In genomic region chr1:233614743-233615521, GRCh38 we compare ENCODE assay signal across 1 cellular context.
TF ChIP-seq lines count a peak whose summit lies in the region.

No MANE protein-coding gene starts in this region.

TF ChIP-seq in K562, 482 proteins besides CTCF, POLR2A, EP300 and RAD21 (continued from another document and continues in another):
- TF ChIP-seq E2F6 (IDR thresholded peaks at IDR 0.05; ENCODE audit: borderline replicate concordance in 1 of 2, extremely low read depth in 1 of 2, insufficient read depth in 1 of 2, insufficient read length in 1 of 2, low read depth in 1 of 2, low read length in 1 of 2, poor library complexity in 1 of 2, severe bottlenecking in 1 of 2): peak in 1 of 2 experiments; percentile 17
- peak; percentile 59 for TF ChIP-seq RBFOX2 (IDR thresholded peaks at IDR 0.05; ENCODE audit: low read depth, low read length)
- TF ChIP-seq RBM15 (IDR thresholded peaks at IDR 0.05; ENCODE audit: insufficient read depth, low read length): no peak
- TF ChIP-seq, protein P1, sequence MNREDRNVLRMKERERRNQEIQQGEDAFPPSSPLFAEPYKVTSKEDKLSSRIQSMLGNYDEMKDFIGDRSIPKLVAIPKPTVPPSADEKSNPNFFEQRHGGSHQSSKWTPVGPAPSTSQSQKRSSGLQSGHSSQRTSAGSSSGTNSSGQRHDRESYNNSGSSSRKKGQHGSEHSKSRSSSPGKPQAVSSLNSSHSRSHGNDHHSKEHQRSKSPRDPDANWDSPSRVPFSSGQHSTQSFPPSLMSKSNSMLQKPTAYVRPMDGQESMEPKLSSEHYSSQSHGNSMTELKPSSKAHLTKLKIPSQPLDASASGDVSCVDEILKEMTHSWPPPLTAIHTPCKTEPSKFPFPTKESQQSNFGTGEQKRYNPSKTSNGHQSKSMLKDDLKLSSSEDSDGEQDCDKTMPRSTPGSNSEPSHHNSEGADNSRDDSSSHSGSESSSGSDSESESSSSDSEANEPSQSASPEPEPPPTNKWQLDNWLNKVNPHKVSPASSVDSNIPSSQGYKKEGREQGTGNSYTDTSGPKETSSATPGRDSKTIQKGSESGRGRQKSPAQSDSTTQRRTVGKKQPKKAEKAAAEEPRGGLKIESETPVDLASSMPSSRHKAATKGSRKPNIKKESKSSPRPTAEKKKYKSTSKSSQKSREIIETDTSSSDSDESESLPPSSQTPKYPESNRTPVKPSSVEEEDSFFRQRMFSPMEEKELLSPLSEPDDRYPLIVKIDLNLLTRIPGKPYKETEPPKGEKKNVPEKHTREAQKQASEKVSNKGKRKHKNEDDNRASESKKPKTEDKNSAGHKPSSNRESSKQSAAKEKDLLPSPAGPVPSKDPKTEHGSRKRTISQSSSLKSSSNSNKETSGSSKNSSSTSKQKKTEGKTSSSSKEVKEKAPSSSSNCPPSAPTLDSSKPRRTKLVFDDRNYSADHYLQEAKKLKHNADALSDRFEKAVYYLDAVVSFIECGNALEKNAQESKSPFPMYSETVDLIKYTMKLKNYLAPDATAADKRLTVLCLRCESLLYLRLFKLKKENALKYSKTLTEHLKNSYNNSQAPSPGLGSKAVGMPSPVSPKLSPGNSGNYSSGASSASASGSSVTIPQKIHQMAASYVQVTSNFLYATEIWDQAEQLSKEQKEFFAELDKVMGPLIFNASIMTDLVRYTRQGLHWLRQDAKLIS (CRISPR knock-in tag; IDR thresholded peaks at IDR 0.05): peak; percentile 33; the same call in 1 of the 2 replicates
- no peak for TF ChIP-seq RB1 (IDR thresholded peaks at IDR 0.05; ENCODE audit: low read depth)
- peak; percentile 56; the same call in 1 of the 2 replicates for TF ChIP-seq ZSCAN29 (IDR thresholded peaks at IDR 0.05)
- TF ChIP-seq ZNF830 (CRISPR knock-in tag; IDR thresholded peaks at IDR 0.05): no peak
- TF ChIP-seq RREB1 (CRISPR knock-in tag; IDR thresholded peaks at IDR 0.05): no peak
- no peak for TF ChIP-seq BRD4 (IDR thresholded peaks at IDR 0.05)
- TF ChIP-seq ETV6 (IDR thresholded peaks at IDR 0.05; ENCODE audit: borderline replicate concordance in 1 of 2, low read depth in 2 of 2, low read length in 1 of 2): no peak
- TF ChIP-seq ETV6 (CRISPR knock-in tag; IDR thresholded peaks at IDR 0.05; ENCODE audit: borderline replicate concordance): no peak
- peak; percentile 51 for TF ChIP-seq ZFX (CRISPR knock-in tag; IDR thresholded peaks at IDR 0.05)
- 0 out of 4 replicates have a peak, but pooled peaks of 1 of the 2 experiments have one; percentile 23 for TF ChIP-seq UBTF (IDR thresholded peaks at IDR 0.05; ENCODE audit: borderline replicate concordance in 1 of 2, low read depth in 2 of 2, low read length in 2 of 2)
- TF ChIP-seq ESRRB (CRISPR knock-in tag; IDR thresholded peaks at IDR 0.05; ENCODE audit: borderline replicate concordance): no peak
- no peak for TF ChIP-seq ZNF511 (CRISPR knock-in tag; IDR thresholded peaks at IDR 0.05)
- TF ChIP-seq TAL1 (IDR thresholded peaks at IDR 0.05): no peak
- TF ChIP-seq ZBTB7A (IDR thresholded peaks at IDR 0.05; ENCODE audit: borderline replicate concordance, control insufficient read depth, low read depth, low read length): no peak; the same call in 1 of the 2 replicates
- peak; percentile 63 to 70 for TF ChIP-seq NRF1 (conservative IDR thresholded peaks at IDR 0.05 in 1 of 2, IDR thresholded peaks at IDR 0.05 in 1 of 2)
- peak; percentile 20 for TF ChIP-seq RBBP5 (IDR thresholded peaks at IDR 0.05; ENCODE audit: borderline replicate concordance, insufficient read depth, low read length, poor library complexity, severe bottlenecking)
- no peak for TF ChIP-seq CREB1 (IDR thresholded peaks at IDR 0.05)
- no peak; the same call in 1 of the 2 replicates for TF ChIP-seq CREB1 (CRISPR knock-in tag; IDR thresholded peaks at IDR 0.05)
- TF ChIP-seq ARID3A (IDR thresholded peaks at IDR 0.05; ENCODE audit: borderline replicate concordance, low read depth, low read length): no peak
- 0 out of 2 replicates have a peak, but pooled peaks have one; percentile 47 for TF ChIP-seq MBD1 (CRISPR knock-in tag; IDR thresholded peaks at IDR 0.05)
- no peak for TF ChIP-seq ARID1B (IDR thresholded peaks at IDR 0.05)
- no peak for TF ChIP-seq PHF20 (IDR thresholded peaks at IDR 0.05; ENCODE audit: partially characterized antibody)
- no peak for TF ChIP-seq ZNF384 (IDR thresholded peaks at IDR 0.05; ENCODE audit: low read depth, low read length)
- no peak for TF ChIP-seq SMARCB1 (IDR thresholded peaks at IDR 0.05; ENCODE audit: insufficient read length, low read depth)
- TF ChIP-seq ZNF41 (CRISPR knock-in tag; conservative IDR thresholded peaks at IDR 0.05): no peak
- no peak for TF ChIP-seq TEAD4 (IDR thresholded peaks at IDR 0.05; ENCODE audit: low read length)
- no peak for TF ChIP-seq TEAD4 (CRISPR knock-in tag; IDR thresholded peaks at IDR 0.05; ENCODE audit: borderline replicate concordance)
- TF ChIP-seq ATF1 (CRISPR knock-in tag; IDR thresholded peaks at IDR 0.05): no peak
- no peak for TF ChIP-seq ATF1 (tag; IDR thresholded peaks at IDR 0.05)
- TF ChIP-seq TOE1 (IDR thresholded peaks at IDR 0.05; ENCODE audit: borderline replicate concordance): no peak
- no peak for TF ChIP-seq TOE1 (CRISPR knock-in tag; IDR thresholded peaks at IDR 0.05; ENCODE audit: borderline replicate concordance, low read depth)
- peak; percentile 13 for TF ChIP-seq KDM5B (IDR thresholded peaks at IDR 0.05; ENCODE audit: insufficient replicate concordance, low read depth, low read length)
- no peak for TF ChIP-seq ZNF165 (CRISPR knock-in tag; IDR thresholded peaks at IDR 0.05; ENCODE audit: borderline replicate concordance)
- no peak for TF ChIP-seq TRIM24 (IDR thresholded peaks at IDR 0.05)
- TF ChIP-seq ZC3H4 (CRISPR knock-in tag; IDR thresholded peaks at IDR 0.05; ENCODE audit: borderline replicate concordance): peak; percentile 29; the same call in 1 of the 2 replicates
- TF ChIP-seq ZNF707 (CRISPR knock-in tag; conservative IDR thresholded peaks at IDR 0.05): no peak
- no peak for TF ChIP-seq KLF1 (tag; IDR thresholded peaks at IDR 0.05)
- TF ChIP-seq SAP30 (IDR thresholded peaks at IDR 0.05; ENCODE audit: borderline replicate concordance, insufficient read depth, low read depth, low read length, poor library complexity, severe bottlenecking): peak; percentile 52
- no peak for TF ChIP-seq E2F4 (CRISPR knock-in tag; IDR thresholded peaks at IDR 0.05; ENCODE audit: low read depth)
- TF ChIP-seq SMARCC2 (IDR thresholded peaks at IDR 0.05; ENCODE audit: low read depth): no peak
- no peak for TF ChIP-seq KLF10 (CRISPR knock-in tag; IDR thresholded peaks at IDR 0.05)
- no peak for TF ChIP-seq MCM7 (IDR thresholded peaks at IDR 0.05)
- TF ChIP-seq POLR2G (IDR thresholded peaks at IDR 0.05; ENCODE audit: low read depth, low read length): no peak
- TF ChIP-seq RFX7 (CRISPR knock-in tag; IDR thresholded peaks at IDR 0.05): no peak
- no peak for TF ChIP-seq HNRNPK (IDR thresholded peaks at IDR 0.05; ENCODE audit: low read depth, low read length, poor library complexity, severe bottlenecking)
- no peak for TF ChIP-seq SAFB2 (IDR thresholded peaks at IDR 0.05; ENCODE audit: borderline replicate concordance, low read depth, low read length, severe bottlenecking)
- TF ChIP-seq LCOR (CRISPR knock-in tag; IDR thresholded peaks at IDR 0.05): 0 out of 2 replicates have a peak, but pooled peaks have one; percentile 34
